Comparison of ENCODE assay signal across 18 cellular contexts in the genomic region with DNA sequence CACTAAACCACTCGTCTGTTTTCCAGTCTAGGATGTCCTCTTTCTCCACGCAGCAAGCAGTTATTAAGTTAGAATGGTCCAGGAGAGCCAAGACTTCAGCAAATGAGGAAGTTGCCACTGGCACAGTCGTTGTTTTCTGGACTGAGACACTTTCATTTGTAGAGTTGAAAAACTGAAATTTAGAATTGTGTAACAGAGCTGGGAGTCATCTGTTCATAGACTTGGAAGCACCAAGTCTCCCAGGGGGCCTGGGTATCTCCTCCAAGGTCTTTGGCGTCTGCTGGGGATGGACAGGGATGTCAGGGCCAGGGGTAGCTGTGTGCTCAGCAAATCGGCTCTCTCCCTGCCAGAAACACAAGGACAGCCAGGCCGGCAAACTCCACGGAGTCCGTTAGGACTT.
DNase-seq lines count a peak whose midpoint lies in the region; ATAC-seq, FAIRE-seq and TF ChIP-seq lines count a peak whose summit lies in the region.
"Had no signal": no experiment of that assay in that cellular context is flagged by ENCODE, and none has a peak within 500 bp of the region (broad histone marks: within the 10 kb centered on the region; RNA-seq: fewer than 3 reads in every experiment).

No MANE protein-coding gene starts in this region.

- TF ChIP-seq EP300 in gastroesophageal sphincter (IDR thresholded peaks at IDR 0.05), result no peak

- TF ChIP-seq CTCF in gastroesophageal sphincter (IDR thresholded peaks at IDR 0.05) (no peak), pancreas (IDR thresholded peaks at IDR 0.05) (no peak), natural killer cell (IDR thresholded peaks at IDR 0.05) (no peak)

- no peaks in the 10 kb centered on the region for H3K27me3 ChIP-seq in BLaER1 treated with 17β-estradiol and CSF1 and Interleukin-3, amounts not matched to agents 10 nM and 100 nM
- H3K27me3 ChIP-seq in gastroesophageal sphincter (peaks cover 4% of the 10 kb centered on the region), pancreas (no peaks in the 10 kb centered on the region)
- H3K27me3 ChIP-seq: SJSA1, tibial nerve had no signal

- H3K9ac ChIP-seq in BLaER1 treated with 17β-estradiol and CSF1 and Interleukin-3, amounts not matched to agents 10 nM and 100 nM, result no peak overlapping the region

- H3K4me3 ChIP-seq in BLaER1 treated with 17β-estradiol and CSF1 and Interleukin-3, amounts not matched to agents 10 nM and 100 nM, result no peak overlapping the region
- H3K4me3 ChIP-seq in gastroesophageal sphincter (no peak overlapping the region), pancreas (no peak overlapping the region)
- H3K4me3 ChIP-seq: SJSA1, tibial nerve had no signal

- H3K4me1 ChIP-seq in BLaER1 treated with 17β-estradiol and CSF1 and Interleukin-3, amounts not matched to agents 10 nM and 100 nM, result peaks cover 0 to 45% (median 20%) of the 10 kb centered on the region in 10 experiments; a peak in 13 of 20 replicates
- H3K4me1 ChIP-seq in gastroesophageal sphincter (no peaks in the 10 kb centered on the region), pancreas (no peaks in the 10 kb centered on the region)

- no peak overlapping the region for H3K4me3 Mint-ChIP-seq in natural killer cell
- H3K4me3 Mint-ChIP-seq: activated T-helper 17 cell treated with anti-CD3 and anti-CD28 coated beads, Interleukin-2, amount 50 U/mL, for 72 hours; CD8-positive, alpha-beta T cell; immature natural killer cell; naive thymus-derived CD8-positive, alpha-beta T cell had no signal

- H3K27ac Mint-ChIP-seq in natural killer cell, result no peak overlapping the region
- H3K27ac Mint-ChIP-seq: activated T-helper 17 cell treated with anti-CD3 and anti-CD28 coated beads, Interleukin-2, amount 50 U/mL, for 72 hours; CD8-positive, alpha-beta T cell; immature natural killer cell; naive thymus-derived CD8-positive, alpha-beta T cell had no signal

- FAIRE-seq in pancreas (lab: Jason Lieb, UNC), result no peak

- no peak for TF ChIP-seq POLR2A in gastroesophageal sphincter (IDR thresholded peaks at IDR 0.05)

- H3K27me3 Mint-ChIP-seq in natural killer cell (ENCODE audit: low read depth in 2 of 2), result peaks cover 0 to 2% of the 10 kb centered on the region in 2 donors

- H4K20me1 ChIP-seq in BLaER1 treated with 17β-estradiol and CSF1 and Interleukin-3, amounts not matched to agents 10 nM and 100 nM, result no peaks in the 10 kb centered on the region

- DNase-seq in MV-4-11 (lab: John Stamatoyannopoulos, UW) (peak; percentile 91), pancreas (no peak), T-helper 2 cell (no peak), natural killer cell (no peak)
- DNase-seq in activated T-cell treated with anti-CD3 and anti-CD28 coated beads, Interleukin-2, amount 50 U/mL, for 1 hour, result no peak
- DNase-seq: activated CD4-positive, CD25-positive, alpha-beta regulatory T cell; CD8-positive, alpha-beta T cell; DMS53; immature natural killer cell; MM.1S; naive thymus-derived CD8-positive, alpha-beta T cell; NCI-H2029 had no signal

- peak overlapping the region in 5 of 11 experiments; percentile 1 to 31 (median 27); a peak in 5 of 22 replicates for H3K27ac ChIP-seq in BLaER1 treated with 17β-estradiol and CSF1 and Interleukin-3, amounts not matched to agents 10 nM and 100 nM
- H3K27ac ChIP-seq in gastroesophageal sphincter (no peak overlapping the region), pancreas (no peak overlapping the region)
- H3K27ac ChIP-seq: SJSA1, tibial nerve had no signal

- ATAC-seq in gastroesophageal sphincter (peak; percentile 39), pancreas (peak in 3 of 4 donors; percentile 29 to 42 (median 37)), HG02870 (IDR thresholded peaks at IDR 0.05; ENCODE audit: unreplicated experiment) (no peak), natural killer cell (no peak)
- ATAC-seq: activated T-helper 17 cell treated with anti-CD3 and anti-CD28 coated beads, Interleukin-2, amount 50 U/mL, for 72 hours; CD8-positive, alpha-beta T cell; naive thymus-derived CD8-positive, alpha-beta T cell had no signal

- H3K36me3 ChIP-seq in BLaER1 treated with 17β-estradiol and CSF1 and Interleukin-3, amounts not matched to agents 10 nM and 100 nM, result no peaks in the 10 kb centered on the region
- H3K36me3 ChIP-seq in gastroesophageal sphincter, result no peaks in the 10 kb centered on the region
- no peaks in the 10 kb centered on the region for H3K36me3 ChIP-seq in pancreas
- H3K36me3 ChIP-seq: SJSA1, tibial nerve had no signal

- no peaks in the 10 kb centered on the region for H3K9me3 Mint-ChIP-seq in natural killer cell
- H3K9me3 Mint-ChIP-seq: activated T-helper 17 cell treated with anti-CD3 and anti-CD28 coated beads, Interleukin-2, amount 50 U/mL, for 72 hours had no signal

- H3K9me3 ChIP-seq in BLaER1 treated with 17β-estradiol and CSF1 and Interleukin-3, amounts not matched to agents 10 nM and 100 nM (replicated peaks in 1 of 11), result no peaks in the 10 kb centered on the region
- no peaks in the 10 kb centered on the region for H3K9me3 ChIP-seq in gastroesophageal sphincter
- H3K9me3 ChIP-seq in pancreas, result no peaks in the 10 kb centered on the region
- H3K9me3 ChIP-seq: SJSA1, tibial nerve had no signal

- H3K36me3 Mint-ChIP-seq in natural killer cell, result no peaks in the 10 kb centered on the region
- H3K36me3 Mint-ChIP-seq: CD8-positive, alpha-beta T cell; immature natural killer cell; naive thymus-derived CD8-positive, alpha-beta T cell had no signal

- WGBS in gastroesophageal sphincter (ENCODE audit: low coverage in 1 of 2), 2 donors, result 37 to 42% methylated on average over 2 to 5 of the region's 8 CpGs
- 55 to 65% methylated on average over 8 of the region's 8 CpGs for WGBS in pancreas, 2 donors

- intact Hi-C loops in pancreas (cut with DNase I) (no loop called here), natural killer cell (cut with micrococcal nuclease) (no loop called here)

- H3K4me1 Mint-ChIP-seq in natural killer cell, result peaks cover 0 to 5% of the 10 kb centered on the region in 2 donors
- H3K4me1 Mint-ChIP-seq: activated T-helper 17 cell treated with anti-CD3 and anti-CD28 coated beads, Interleukin-2, amount 50 U/mL, for 72 hours; immature natural killer cell had no signal

- peak overlapping the region in 6 of 11 experiments; percentile 34 to 66 (median 54); a peak in 12 of 22 replicates for H3K4me2 ChIP-seq in BLaER1 treated with 17β-estradiol and CSF1 and Interleukin-3, amounts not matched to agents 10 nM and 100 nM

Comparison
In these comparisons a context has a peak if more than half of its experiments do, and no peak if none do; other contexts are left out.
1. ATAC-seq: peak in gastroesophageal sphincter (single experiment) and pancreas (3 of 4); none in HG02870 (single experiment) and natural killer cell (0 of 3).